In the genomic region with DNA sequence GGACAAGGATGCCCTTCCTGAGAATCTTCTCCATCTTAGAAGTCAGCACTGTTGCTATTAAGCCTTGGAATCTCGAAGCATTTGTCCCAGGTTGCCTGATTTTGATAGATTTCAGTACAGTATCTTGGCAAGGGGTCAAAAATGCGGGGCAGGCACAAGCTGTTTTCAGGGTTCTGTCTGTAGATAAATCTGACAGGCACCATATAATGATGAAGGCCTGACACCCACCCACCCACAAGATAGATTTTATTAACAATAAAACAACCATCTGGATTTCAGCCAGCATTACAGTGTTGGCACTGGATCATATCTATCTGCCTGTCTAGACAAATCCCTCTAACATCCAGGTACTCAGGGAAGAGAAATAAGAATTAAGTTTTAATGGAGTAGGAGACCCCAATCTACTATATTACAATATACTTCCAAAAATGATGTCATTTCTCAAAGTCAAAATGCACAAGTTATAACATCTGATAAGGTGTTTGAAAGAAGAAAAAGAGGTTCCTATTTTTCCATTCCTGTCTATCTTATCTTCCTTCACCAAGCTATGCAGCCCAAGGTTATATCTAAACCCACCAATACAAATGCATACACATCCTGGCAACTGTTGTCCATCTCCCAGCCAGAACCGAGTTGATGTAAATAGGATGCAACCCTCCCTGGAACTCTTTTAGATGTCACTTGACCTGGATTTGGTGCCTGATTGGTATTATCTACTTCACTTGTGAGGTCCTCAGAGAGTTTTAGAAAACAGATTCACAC, we compare ENCODE assay signal across 14 cellular contexts. TPM values are rescaled to one million over a fixed set of nuclear protein-coding genes. Genes with fewer than 3 reads are reported as not detected.
DNase-seq lines count a peak whose midpoint lies in the region; ATAC-seq and TF ChIP-seq lines count a peak whose summit lies in the region.
"Had no signal": no experiment of that assay in that cellular context is flagged by ENCODE, and none has a peak within 500 bp of the region (broad histone marks: within the 10 kb centered on the region; RNA-seq: fewer than 3 reads in every experiment).

No MANE protein-coding gene starts in this region.

- no peak overlapping the region for H3K4me3 ChIP-seq in CD8-positive, alpha-beta memory T cell (ENCODE audit: low read length)
- peak overlapping the region; percentile 12 for H3K4me3 ChIP-seq in psoas muscle
- H3K4me3 ChIP-seq in effector memory CD4-positive, alpha-beta T cell (ENCODE audit: insufficient read depth, low read depth, low read length, poor library complexity, severe bottlenecking), result no peak overlapping the region
- H3K4me3 ChIP-seq: SK-N-MC had no signal

- H3K9me3 Mint-ChIP-seq in CD8-positive, alpha-beta memory T cell, result no peaks in the 10 kb centered on the region
- H3K9me3 Mint-ChIP-seq in central memory CD8-positive, alpha-beta T cell, result no peaks in the 10 kb centered on the region

- no peak for DNase-seq in CD8-positive, alpha-beta memory T cell
- DNase-seq in central memory CD8-positive, alpha-beta T cell (ENCODE audit: low spot score in 2 of 2), result no peak
- DNase-seq in psoas muscle (no peak), DMS153 (lab: John Stamatoyannopoulos, UW) (no peak)
- DNase-seq in effector memory CD4-positive, alpha-beta T cell, result no peak
- DNase-seq: activated naive CD4-positive, alpha-beta T cell treated with anti-CD3 and anti-CD28 coated beads for 36 hours; foreskin melanocyte; H9; NCI-H1694; NK-92 treated with Interleukin-12 subunit alpha and Interleukin-12 subunit beta, amount 100 ng/mL, for 24 hours; stimulated activated naive CD8-positive, alpha-beta T cell treated with anti-CD3 and anti-CD28 coated beads, Interleukin-15, amount 100 ng/mL, for 72 hours had no signal

- ATAC-seq in central memory CD8-positive, alpha-beta T cell (replicated peaks; ENCODE audit: extremely low read depth, poor library complexity, severe bottlenecking), result no peak
- ATAC-seq in psoas muscle (no peak), HG03045 (IDR thresholded peaks at IDR 0.05; ENCODE audit: unreplicated experiment) (no peak)

- peaks cover 33% of the 10 kb centered on the region for H3K4me1 ChIP-seq in CD8-positive, alpha-beta memory T cell (ENCODE audit: insufficient read depth, low read length)
- peaks cover 9% of the 10 kb centered on the region for H3K4me1 ChIP-seq in psoas muscle
- H3K4me1 ChIP-seq in effector memory CD4-positive, alpha-beta T cell (ENCODE audit: control insufficient read depth, insufficient read depth, low read length, poor library complexity, severe bottlenecking), result peaks cover 13% of the 10 kb centered on the region

- H3K27ac Mint-ChIP-seq in CD8-positive, alpha-beta memory T cell, result peak overlapping the region; percentile 72 to 99 (median 89)
- H3K27ac Mint-ChIP-seq in central memory CD8-positive, alpha-beta T cell (ENCODE audit: low read depth), result peak overlapping the region; percentile 94
- H3K27ac Mint-ChIP-seq: activated naive CD4-positive, alpha-beta T cell treated with anti-CD3 and anti-CD28 coated beads for 36 hours; H9 had no signal

- CTCF ChIA-PET in CD8-positive, alpha-beta memory T cell (lab: Charles Lee), result interaction anchor here (0.9 kb wide), 1 partner anchor 29 kb away, joined by 3 read pairs; no protein-coding TSS in a partner anchor

- peak overlapping the region; percentile 5 for H3K27ac ChIP-seq in CD8-positive, alpha-beta memory T cell (ENCODE audit: low read depth, low read length)
- H3K27ac ChIP-seq in KOPT-K1 (ENCODE audit: low read depth, low read length, poor library complexity, severe bottlenecking), result peak overlapping the region; percentile 43
- H3K27ac ChIP-seq in psoas muscle, result peak overlapping the region; percentile 65
- no peak overlapping the region for H3K27ac ChIP-seq in effector memory CD4-positive, alpha-beta T cell (ENCODE audit: insufficient read depth, low read length, poor library complexity, severe bottlenecking)
- H3K27ac ChIP-seq: SK-N-MC had no signal

- no peaks in the 10 kb centered on the region for H3K27me3 ChIP-seq in CD8-positive, alpha-beta memory T cell (ENCODE audit: insufficient read depth, low read length, poor library complexity, severe bottlenecking)
- no peaks in the 10 kb centered on the region for H3K27me3 ChIP-seq in psoas muscle (ENCODE audit: insufficient read depth in 3 of 3, low read length in 2 of 3)
- no peaks in the 10 kb centered on the region for H3K27me3 ChIP-seq in effector memory CD4-positive, alpha-beta T cell (replicated peaks; ENCODE audit: control insufficient read depth, insufficient read depth, low read length, poor library complexity, severe bottlenecking)

- TF ChIP-seq CTCF in psoas muscle (IDR thresholded peaks at IDR 0.05), result no peak

- WGBS in psoas muscle, 3 donors, result 70 to 79% (median 75%) methylated on average over 3 of the region's 3 CpGs

- intact Hi-C loops in psoas muscle (cut with DNase I), result no loop called here

- peaks cover 14 to 31% (median 15%) of the 10 kb centered on the region in 3 donors for H3K36me3 Mint-ChIP-seq in CD8-positive, alpha-beta memory T cell
- peaks cover 24% of the 10 kb centered on the region for H3K36me3 Mint-ChIP-seq in central memory CD8-positive, alpha-beta T cell (ENCODE audit: insufficient read depth)

- peak overlapping the region in 4 of 7 donors; percentile 15 to 58 (median 44) for H3K4me3 Mint-ChIP-seq in CD8-positive, alpha-beta memory T cell
- H3K4me3 Mint-ChIP-seq in central memory CD8-positive, alpha-beta T cell, result peak overlapping the region; percentile 46
- H3K4me3 Mint-ChIP-seq: activated naive CD4-positive, alpha-beta T cell treated with anti-CD3 and anti-CD28 coated beads for 36 hours; H9 had no signal

- H3K9me3 ChIP-seq in CD8-positive, alpha-beta memory T cell (ENCODE audit: low read length), result no peaks in the 10 kb centered on the region
- H3K9me3 ChIP-seq in KOPT-K1 (ENCODE audit: insufficient read depth, low read length, poor library complexity, severe bottlenecking), result no peaks in the 10 kb centered on the region
- H3K9me3 ChIP-seq in psoas muscle, result no peaks in the 10 kb centered on the region
- H3K9me3 ChIP-seq in effector memory CD4-positive, alpha-beta T cell (ENCODE audit: control insufficient read depth, low read length), result no peaks in the 10 kb centered on the region

- peaks cover 77 to 93% (median 85%) of the 10 kb centered on the region in 3 donors for H3K4me1 Mint-ChIP-seq in CD8-positive, alpha-beta memory T cell
- H3K4me1 Mint-ChIP-seq in central memory CD8-positive, alpha-beta T cell, result peaks cover 75% of the 10 kb centered on the region

- POLR2A ChIA-PET in CD8-positive, alpha-beta memory T cell (lab: Charles Lee), result interaction anchor here (1.3 to 3.2 kb wide), 3 partner anchors 9 to 23 kb away, joined by 5 to 13 read pairs (median 5); a partner anchor contains a TSS

- no peaks in the 10 kb centered on the region for H3K36me3 ChIP-seq in CD8-positive, alpha-beta memory T cell (ENCODE audit: insufficient read depth, low read length)
- no peaks in the 10 kb centered on the region for H3K36me3 ChIP-seq in KOPT-K1 (ENCODE audit: insufficient read depth, low read length)
- no peaks in the 10 kb centered on the region for H3K36me3 ChIP-seq in psoas muscle (ENCODE audit: insufficient read depth in 1 of 2, low read depth in 1 of 2)
- H3K36me3 ChIP-seq in effector memory CD4-positive, alpha-beta T cell (ENCODE audit: control insufficient read depth, insufficient read depth, low read length), result no peaks in the 10 kb centered on the region

- no peaks in the 10 kb centered on the region for H3K27me3 Mint-ChIP-seq in CD8-positive, alpha-beta memory T cell
- no peaks in the 10 kb centered on the region for H3K27me3 Mint-ChIP-seq in central memory CD8-positive, alpha-beta T cell
- H3K27me3 Mint-ChIP-seq: stimulated activated naive CD8-positive, alpha-beta T cell treated with anti-CD3 and anti-CD28 coated beads, Interleukin-15, amount 100 ng/mL, for 72 hours had no signal

RNA-seq across cellular contexts. Expression of a gene that starts 10.7 kb away (rescaled TPM):
- total RNA-seq in CD8-positive, alpha-beta memory T cell, result 10 to 100 TPM; 39.9 to 41.0 TPM
- polyA plus RNA-seq in CD8-positive, alpha-beta memory T cell, result 40.2 TPM
- 10 to 100 TPM; 11.2 to 15.7 (median 12.8) TPM for total RNA-seq in psoas muscle
- 10 to 100 TPM in 1 of 3 donors, 1 to 10 TPM in 2; 9.0 to 11.0 (median 10.0) TPM for polyA plus RNA-seq in psoas muscle
